ENCODE assay signal across 2 cellular contexts in the genomic region with DNA sequence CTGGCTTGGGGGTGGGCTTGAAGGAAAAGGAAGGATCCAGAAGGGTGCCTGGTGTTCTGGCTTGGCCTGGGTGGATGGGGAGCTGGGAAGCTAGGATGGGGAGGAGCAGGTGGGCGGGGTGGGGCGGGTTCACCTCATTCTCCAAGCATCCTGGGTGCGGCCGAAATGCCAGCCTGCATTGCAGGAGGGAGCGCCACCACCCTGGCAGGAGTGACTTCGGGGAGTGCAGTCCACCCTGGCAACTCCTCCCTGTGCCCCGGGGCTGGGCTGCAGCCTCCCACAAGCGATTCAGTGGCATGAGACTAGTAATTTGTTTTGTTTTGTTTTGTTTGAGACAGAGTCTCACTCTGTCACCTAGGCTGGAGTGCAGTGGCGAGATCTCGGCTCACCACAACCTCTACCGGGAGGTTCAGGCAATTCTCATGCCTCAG.
TF ChIP-seq lines count a peak whose summit lies in the region.

No MANE protein-coding gene starts in this region.

TF ChIP-seq in A549, 52 proteins besides CTCF, POLR2A, EP300 and RAD21:
- TF ChIP-seq ZSCAN20 (CRISPR knock-in tag; IDR thresholded peaks at IDR 0.05), result no peak
- TF ChIP-seq NFE2L2 (conservative IDR thresholded peaks at IDR 0.05; ENCODE audit: low read length), result no peak
- TF ChIP-seq CBX8 (IDR thresholded peaks at IDR 0.05), result no peak
- no peak for TF ChIP-seq RFX5 (IDR thresholded peaks at IDR 0.05)
- no peak for TF ChIP-seq FOSL2 (IDR thresholded peaks at IDR 0.05)
- TF ChIP-seq FOSL2 (CRISPR knock-in tag; IDR thresholded peaks at IDR 0.05), result no peak
- no peak for TF ChIP-seq ZC3H11A (IDR thresholded peaks at IDR 0.05)
- TF ChIP-seq CBX2 (IDR thresholded peaks at IDR 0.05; ENCODE audit: borderline replicate concordance, low read depth), result no peak

TF ChIP-seq in WTC11, 78 proteins besides CTCF, POLR2A, EP300 and RAD21:
- TF ChIP-seq AFF4 (CRISPR knock-in tag; IDR thresholded peaks at IDR 0.05; ENCODE audit: borderline replicate concordance) (no peak), ZNF671 (CRISPR knock-in tag; IDR thresholded peaks at IDR 0.05) (no peak), HMGXB4 (CRISPR knock-in tag; IDR thresholded peaks at IDR 0.05) (no peak), FOXP1 (CRISPR knock-in tag; IDR thresholded peaks at IDR 0.05; ENCODE audit: borderline replicate concordance) (no peak), ELF4 (CRISPR knock-in tag; IDR thresholded peaks at IDR 0.05; ENCODE audit: low read depth) (no peak), GTF2I (CRISPR knock-in tag; conservative IDR thresholded peaks at IDR 0.05) (no peak), GRHL2 (CRISPR knock-in tag; IDR thresholded peaks at IDR 0.05; ENCODE audit: insufficient replicate concordance, severe bottlenecking) (no peak), ZNF512 (CRISPR knock-in tag; IDR thresholded peaks at IDR 0.05; ENCODE audit: borderline replicate concordance) (no peak), PRDM15 (CRISPR knock-in tag; IDR thresholded peaks at IDR 0.05) (no peak), FOXP4 (CRISPR knock-in tag; IDR thresholded peaks at IDR 0.05) (no peak), FOXK1 (CRISPR knock-in tag; IDR thresholded peaks at IDR 0.05) (no peak)
- TF ChIP-seq, protein P1, sequence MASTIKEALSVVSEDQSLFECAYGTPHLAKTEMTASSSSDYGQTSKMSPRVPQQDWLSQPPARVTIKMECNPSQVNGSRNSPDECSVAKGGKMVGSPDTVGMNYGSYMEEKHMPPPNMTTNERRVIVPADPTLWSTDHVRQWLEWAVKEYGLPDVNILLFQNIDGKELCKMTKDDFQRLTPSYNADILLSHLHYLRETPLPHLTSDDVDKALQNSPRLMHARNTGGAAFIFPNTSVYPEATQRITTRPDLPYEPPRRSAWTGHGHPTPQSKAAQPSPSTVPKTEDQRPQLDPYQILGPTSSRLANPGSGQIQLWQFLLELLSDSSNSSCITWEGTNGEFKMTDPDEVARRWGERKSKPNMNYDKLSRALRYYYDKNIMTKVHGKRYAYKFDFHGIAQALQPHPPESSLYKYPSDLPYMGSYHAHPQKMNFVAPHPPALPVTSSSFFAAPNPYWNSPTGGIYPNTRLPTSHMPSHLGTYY (CRISPR knock-in tag; IDR thresholded peaks at IDR 0.05), result no peak
- TF ChIP-seq, protein P2, sequence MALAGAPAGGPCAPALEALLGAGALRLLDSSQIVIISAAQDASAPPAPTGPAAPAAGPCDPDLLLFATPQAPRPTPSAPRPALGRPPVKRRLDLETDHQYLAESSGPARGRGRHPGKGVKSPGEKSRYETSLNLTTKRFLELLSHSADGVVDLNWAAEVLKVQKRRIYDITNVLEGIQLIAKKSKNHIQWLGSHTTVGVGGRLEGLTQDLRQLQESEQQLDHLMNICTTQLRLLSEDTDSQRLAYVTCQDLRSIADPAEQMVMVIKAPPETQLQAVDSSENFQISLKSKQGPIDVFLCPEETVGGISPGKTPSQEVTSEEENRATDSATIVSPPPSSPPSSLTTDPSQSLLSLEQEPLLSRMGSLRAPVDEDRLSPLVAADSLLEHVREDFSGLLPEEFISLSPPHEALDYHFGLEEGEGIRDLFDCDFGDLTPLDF (CRISPR knock-in tag; IDR thresholded peaks at IDR 0.05), result no peak
- TF ChIP-seq, protein P3, sequence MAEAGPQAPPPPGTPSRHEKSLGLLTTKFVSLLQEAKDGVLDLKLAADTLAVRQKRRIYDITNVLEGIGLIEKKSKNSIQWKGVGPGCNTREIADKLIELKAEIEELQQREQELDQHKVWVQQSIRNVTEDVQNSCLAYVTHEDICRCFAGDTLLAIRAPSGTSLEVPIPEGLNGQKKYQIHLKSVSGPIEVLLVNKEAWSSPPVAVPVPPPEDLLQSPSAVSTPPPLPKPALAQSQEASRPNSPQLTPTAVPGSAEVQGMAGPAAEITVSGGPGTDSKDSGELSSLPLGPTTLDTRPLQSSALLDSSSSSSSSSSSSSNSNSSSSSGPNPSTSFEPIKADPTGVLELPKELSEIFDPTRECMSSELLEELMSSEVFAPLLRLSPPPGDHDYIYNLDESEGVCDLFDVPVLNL (CRISPR knock-in tag; IDR thresholded peaks at IDR 0.05; ENCODE audit: borderline replicate concordance, low read depth), result no peak
- TF ChIP-seq, protein P4, sequence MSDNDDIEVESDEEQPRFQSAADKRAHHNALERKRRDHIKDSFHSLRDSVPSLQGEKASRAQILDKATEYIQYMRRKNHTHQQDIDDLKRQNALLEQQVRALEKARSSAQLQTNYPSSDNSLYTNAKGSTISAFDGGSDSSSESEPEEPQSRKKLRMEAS (CRISPR knock-in tag; IDR thresholded peaks at IDR 0.05), result no peak
- TF ChIP-seq, protein P5, sequence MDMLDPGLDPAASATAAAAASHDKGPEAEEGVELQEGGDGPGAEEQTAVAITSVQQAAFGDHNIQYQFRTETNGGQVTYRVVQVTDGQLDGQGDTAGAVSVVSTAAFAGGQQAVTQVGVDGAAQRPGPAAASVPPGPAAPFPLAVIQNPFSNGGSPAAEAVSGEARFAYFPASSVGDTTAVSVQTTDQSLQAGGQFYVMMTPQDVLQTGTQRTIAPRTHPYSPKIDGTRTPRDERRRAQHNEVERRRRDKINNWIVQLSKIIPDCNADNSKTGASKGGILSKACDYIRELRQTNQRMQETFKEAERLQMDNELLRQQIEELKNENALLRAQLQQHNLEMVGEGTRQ (CRISPR knock-in tag; IDR thresholded peaks at IDR 0.05), result no peak
